Comparison of ENCODE assay signal across 1 cellular context in the genomic region with DNA sequence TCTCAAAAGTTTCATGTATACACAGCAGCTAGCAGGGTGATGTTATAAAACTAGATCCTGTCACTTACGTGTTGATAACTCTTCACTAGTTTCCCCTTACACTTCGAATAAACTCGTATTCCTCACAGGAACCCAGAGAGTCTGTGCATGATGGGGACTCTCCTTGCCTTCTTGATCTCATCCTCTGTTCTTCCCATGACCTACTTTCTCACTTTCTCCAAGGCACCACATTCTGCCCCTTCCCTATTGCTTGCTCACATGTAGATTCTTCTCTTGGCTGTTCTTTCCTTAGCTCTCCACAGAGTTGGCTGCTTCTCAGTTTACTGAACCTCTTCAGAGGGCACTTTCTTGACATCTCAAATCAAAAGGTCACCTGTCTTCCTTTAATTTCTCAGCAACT.
TF ChIP-seq lines count a peak whose summit lies in the region.

No MANE protein-coding gene starts in this region.

TF ChIP-seq in endothelial cell of umbilical vein, 7 proteins besides CTCF, POLR2A, EP300 and RAD21 (continued from another document):
- TF ChIP-seq GATA2 (IDR thresholded peaks at IDR 0.05; ENCODE audit: insufficient read depth, insufficient read length, low read depth, low read length) = no peak
- no peak for TF ChIP-seq EZH2 (IDR thresholded peaks at IDR 0.05; ENCODE audit: borderline replicate concordance, low read depth, low read length, severe bottlenecking)
- TF ChIP-seq, protein P1, sequence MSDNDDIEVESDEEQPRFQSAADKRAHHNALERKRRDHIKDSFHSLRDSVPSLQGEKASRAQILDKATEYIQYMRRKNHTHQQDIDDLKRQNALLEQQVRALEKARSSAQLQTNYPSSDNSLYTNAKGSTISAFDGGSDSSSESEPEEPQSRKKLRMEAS (IDR thresholded peaks at IDR 0.05; ENCODE audit: insufficient read depth, insufficient read length) = no peak
- no peak for TF ChIP-seq MYC (IDR thresholded peaks at IDR 0.05; ENCODE audit: low read depth, low read length)
- no peak for TF ChIP-seq POLR2AphosphoS5 (IDR thresholded peaks at IDR 0.05; ENCODE audit: insufficient read depth, low read depth, low read length)
